In genomic region chr3:152644478-152644877, GRCh38 we compare ENCODE assay signal across 35 cellular contexts.
"Had no signal": no experiment of that assay in that cellular context is flagged by ENCODE, and none has a peak within 500 bp of the region (broad histone marks: within the 10 kb centered on the region; RNA-seq: fewer than 3 reads in every experiment).

No MANE protein-coding gene starts in this region.

- DNase-seq: Karpas-422, Kasumi-1, MG63, MM.1S, MV-4-11, NCI-H1048, NCI-H1092, NCI-H1092 treated with DMSO at 0.1 percent for 48 hours, NCI-H1105, NCI-H1105 treated with DMSO at 0.1 percent for 48 hours, NCI-H1417, NCI-H1417 treated with DMSO at 0.1 percent for 48 hours, NCI-H1436, NCI-H1436 treated with DMSO at 0.1 percent for 48 hours, NCI-H146, NCI-H1694, NCI-H1694 treated with DMSO at 0.1 percent for 48 hours, NCI-H187, NCI-H187 treated with DMSO at 0.1 percent for 48 hours, NCI-H1930, NCI-H2029, NCI-H2029 treated with DMSO at 0.1 percent for 48 hours, NCI-H2081, NCI-H2081 treated with DMSO at 0.1 percent for 48 hours, NCI-H2107, NCI-H2171, NCI-H2171 treated with DMSO at 0.1 percent for 48 hours, NCI-H2227 treated with DMSO at 0.1 percent for 48 hours, NCI-H226, NCI-H345, NCI-H446, NCI-H446 treated with DMSO at 0.1 percent for 48 hours, NCI-H510A, NCI-H510A treated with DMSO at 0.1 percent for 48 hours, NCI-H524 had no signal

- H3K4me3 ChIP-seq: MG63 had no signal

- H3K9me3 ChIP-seq: MG63 had no signal

- H3K36me3 ChIP-seq: MG63 had no signal

- H3K27me3 ChIP-seq: MG63 had no signal
